In the genomic region with DNA sequence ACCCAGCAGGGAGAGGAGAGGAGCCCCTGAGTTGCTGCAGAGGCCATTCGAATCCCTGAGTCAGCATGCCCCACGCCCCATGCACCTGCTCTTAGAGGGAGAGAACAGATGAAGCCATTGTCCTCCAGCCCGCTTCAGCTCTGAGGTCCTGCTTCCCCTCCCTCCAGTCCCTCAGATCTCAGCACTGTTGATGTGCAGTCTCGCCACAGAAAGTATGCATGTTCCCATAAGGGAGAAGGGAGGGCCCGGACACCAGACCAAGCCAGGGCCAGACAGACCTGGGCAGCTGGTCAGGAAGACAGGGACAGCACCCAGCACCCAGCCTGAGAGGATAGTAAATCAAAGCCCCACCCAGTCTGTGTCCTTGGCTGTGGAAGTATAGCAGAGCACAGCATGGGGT, we compare ENCODE assay signal across 25 cellular contexts.
DNase-seq lines count a peak whose midpoint lies in the region; ATAC-seq, FAIRE-seq and TF ChIP-seq lines count a peak whose summit lies in the region.
"Had no signal": no experiment of that assay in that cellular context is flagged by ENCODE, and none has a peak within 500 bp of the region (broad histone marks: within the 10 kb centered on the region; RNA-seq: fewer than 3 reads in every experiment).

No MANE protein-coding gene starts in this region.

- no peaks in the 10 kb centered on the region for H4K20me1 ChIP-seq in HepG2 (ENCODE audit: insufficient read depth, low read length)
- H4K20me1 ChIP-seq: BLaER1 had no signal

- no peaks in the 10 kb centered on the region for H3K36me3 ChIP-seq in right atrium auricular region
- H3K36me3 ChIP-seq in heart left ventricle: no peaks in the 10 kb centered on the region
- H3K36me3 ChIP-seq in HepG2 (replicated peaks in 1 of 2; ENCODE audit: control insufficient read depth in 1 of 2, insufficient read depth in 2 of 2, low read length in 2 of 2): no peaks in the 10 kb centered on the region
- H3K36me3 ChIP-seq: BLaER1, Peyer's patch had no signal

- no peaks in the 10 kb centered on the region for H3K4me1 ChIP-seq in right atrium auricular region
- H3K4me1 ChIP-seq in heart left ventricle: no peaks in the 10 kb centered on the region
- peaks cover 14% of the 10 kb centered on the region for H3K4me1 ChIP-seq in HepG2 (ENCODE audit: insufficient read depth, low read length)
- H3K4me1 ChIP-seq: body of pancreas had no signal

- 55 to 70% (median 63%) methylated on average over 5 of the region's 5 CpGs for WGBS in heart left ventricle, 4 donors
- 0% methylated on average over 4 of the region's 5 CpGs for WGBS in HepG2 (ENCODE audit: low lambda C conversion rate)

- DNase-seq in right atrium auricular region (ENCODE audit: low spot score) (peak; percentile 38), heart left ventricle (no peak), NCI-H774 (lab: John Stamatoyannopoulos, UW) (peak; percentile 46), HepG2 (ENCODE audit: low spot score) (peak; percentile 22), urothelium cell line (ENCODE audit: low spot score) (peak; percentile 42), dermis blood vessel endothelial cell (no peak), HUDEP-2 (lab: John Stamatoyannopoulos, UW; ENCODE audit: unreplicated experiment in 76 of 76) (no peak), NCI-H2029 treated with DMSO at 0.1 percent for 48 hours (lab: John Stamatoyannopoulos, UW) (no peak)
- DNase-seq: activated CD4-positive, alpha-beta T cell treated with anti-CD3 and anti-CD28 coated beads, Interleukin-2, amount 10 ng/mL, durations not matched to agents 24 days and 14 days; activated CD8-positive, alpha-beta memory T cell treated with anti-CD3 and anti-CD28 coated beads for 24 hours; activated naive CD4-positive, alpha-beta T cell treated with anti-CD3 and anti-CD28 coated beads, Interleukin-2, amount 50 U/mL, for 16 hours; activated T-cell treated with anti-CD3 and anti-CD28 coated beads for 4 hours; body of pancreas; DMS79 treated with DMSO at 0.1 percent for 48 hours; foreskin melanocyte; GDM1; left cardiac atrium; NCI-H2107; NCI-H524 treated with DMSO at 0.1 percent for 48 hours; SHP77 treated with DMSO at 0.1 percent for 48 hours; T1000 had no signal

- TF ChIP-seq POLR2A in heart left ventricle (IDR thresholded peaks at IDR 0.05) (no peak), HepG2 (IDR thresholded peaks at IDR 0.05; ENCODE audit: insufficient read depth in 1 of 2, low read depth in 2 of 2, low read length in 2 of 2) (no peak)

- TF ChIP-seq EP300 in HepG2 (IDR thresholded peaks at IDR 0.05; ENCODE audit: low read depth in 2 of 2, low read length in 2 of 2) (no peak), HepG2 (CRISPR knock-in tag; IDR thresholded peaks at IDR 0.05; ENCODE audit: borderline replicate concordance) (no peak)

- no TSS peak for BruUV-seq in HepG2 (replicated peaks; lab: Mats Ljungman, UMichigan)

- intact Hi-C loops in heart left ventricle (cut with DNase I) (loop anchor here in 1 of 10 donors (10.0 kb wide), 1 partner anchor 574 kb away; no protein-coding TSS in a partner anchor), HepG2 (cut with micrococcal nuclease; ENCODE audit: unreplicated experiment) (no loop called here)

- H3K27me3 ChIP-seq in right atrium auricular region: no peaks in the 10 kb centered on the region
- H3K27me3 ChIP-seq in heart left ventricle: peaks cover 0 to 52% (median 18%) of the 10 kb centered on the region in 9 donors
- peaks cover under 1 to 9% of the 10 kb centered on the region in 2 experiments; a peak in 1 of 5 replicates for H3K27me3 ChIP-seq in HepG2 (ENCODE audit: control insufficient read depth in 1 of 2, insufficient read depth in 2 of 2, low read length in 2 of 2)
- H3K27me3 ChIP-seq: BLaER1, body of pancreas, Peyer's patch had no signal

- FAIRE-seq in HepG2 (lab: Jason Lieb, UNC) (no peak), urothelium cell line (lab: Jason Lieb, UNC) (no peak)
- FAIRE-seq: K562 had no signal

- CTCF ChIA-PET in HepG2 (lab: Yijun Ruan, JAX; ENCODE audit: low intra/inter-chr PET ratio, low total read pairs): no interaction called here

- in situ Hi-C loops in HepG2 (cut with HindIII; ENCODE audit: extremely low pct_ligation_motif_present, low pct_unique_long_range_greater_than_20kb): no loop called here

- H3K9ac ChIP-seq in HepG2 (ENCODE audit: insufficient read depth, low read depth, low read length): no peak overlapping the region
- H3K9ac ChIP-seq: BLaER1 had no signal

- H3K4me3 ChIP-seq in right atrium auricular region (no peak overlapping the region), heart left ventricle (no peak overlapping the region), HepG2 (replicated peaks in 1 of 3; ENCODE audit: insufficient read depth in 1 of 3, low read depth in 2 of 3, low read length in 3 of 3) (no peak overlapping the region)
- H3K4me3 ChIP-seq: BLaER1, body of pancreas, K562, Peyer's patch had no signal

- ATAC-seq in heart left ventricle: no peak
- peak; percentile 55 for ATAC-seq in HepG2
- ATAC-seq: body of pancreas; K562; left cardiac atrium; stimulated activated memory B cell treated with anti-CD40 and anti-IgM and Interleukin-4, amounts not matched to agents 10 μg/mL and 1 μg/mL and 100 μg/mL, for 72 hours had no signal

- no peak for TF ChIP-seq RAD21 in HepG2 (CRISPR knock-in tag; IDR thresholded peaks at IDR 0.05)

- TF ChIP-seq CTCF in right atrium auricular region (IDR thresholded peaks at IDR 0.05): no peak
- TF ChIP-seq CTCF in heart left ventricle (IDR thresholded peaks at IDR 0.05): no peak
- no peak for TF ChIP-seq CTCF in HepG2 (CRISPR knock-in tag; IDR thresholded peaks at IDR 0.05)

- peaks cover 0 to 14% of the 10 kb centered on the region in 2 donors for H3K9me3 ChIP-seq in right atrium auricular region
- peaks cover 0 to 3% (median 0%) of the 10 kb centered on the region in 12 donors for H3K9me3 ChIP-seq in heart left ventricle
- peaks cover 17% of the 10 kb centered on the region for H3K9me3 ChIP-seq in HepG2 (ENCODE audit: low read length)
- H3K9me3 ChIP-seq: body of pancreas, Peyer's patch had no signal

- H3K27ac ChIP-seq in right atrium auricular region (no peak overlapping the region), heart left ventricle (no peak overlapping the region), HepG2 (ENCODE audit: extremely low read length, insufficient read depth, low read length) (no peak overlapping the region)
- H3K27ac ChIP-seq: BLaER1, body of pancreas had no signal

- H2AFZ ChIP-seq in HepG2 (ENCODE audit: low read length): no peak overlapping the region

- no peaks in the 10 kb centered on the region for H3K79me2 ChIP-seq in HepG2 (ENCODE audit: insufficient read depth, low read length)

- H3K4me2 ChIP-seq in HepG2 (ENCODE audit: low read depth, low read length): no peak overlapping the region
- H3K4me2 ChIP-seq: BLaER1 had no signal

- POLR2A ChIA-PET in HepG2 (lab: Yijun Ruan, JAX): interaction anchor here (0.6 kb wide), 1 partner anchor 1283 kb away, joined by 4 read pairs; no protein-coding TSS in a partner anchor

TF ChIP-seq in HepG2, 621 proteins besides CTCF, POLR2A, EP300 and RAD21:
- TF ChIP-seq MAFF (IDR thresholded peaks at IDR 0.05; ENCODE audit: low read depth, low read length) (peak; percentile 53), ZNF780A (CRISPR knock-in tag; IDR thresholded peaks at IDR 0.05) (no peak), MAFK (conservative IDR thresholded peaks at IDR 0.05 in 1 of 2, IDR thresholded peaks at IDR 0.05 in 1 of 2; ENCODE audit: low read length in 2 of 2) (peak; percentile 42 to 62; a peak in 3 of 4 replicates)

Comparison
In these comparisons a context has a peak if more than half of its experiments do, and no peak if none do; other contexts are left out.
1. DNase-seq: peak in right atrium auricular region (single experiment), NCI-H774 (single experiment), HepG2 (single experiment) and urothelium cell line (single experiment); none in heart left ventricle (0 of 5), dermis blood vessel endothelial cell (single experiment), HUDEP-2 (0 of 76) and NCI-H2029 treated with DMSO at 0.1 percent for 48 hours (single experiment).